ENCODE assay signal across 14 cellular contexts in genomic region chr13:91144054-91144453, GRCh38.
DNase-seq lines count a peak whose midpoint lies in the region; ATAC-seq and TF ChIP-seq lines count a peak whose summit lies in the region.
"Had no signal": no experiment of that assay in that cellular context is flagged by ENCODE, and none has a peak within 500 bp of the region (broad histone marks: within the 10 kb centered on the region; RNA-seq: fewer than 3 reads in every experiment).

No MANE protein-coding gene starts in this region.

- POLR2A ChIA-PET in HEK293T (lab: Yijun Ruan, JAX) = no interaction called here

- no peaks in the 10 kb centered on the region for H3K27me3 ChIP-seq in WERI-Rb-1 (ENCODE audit: insufficient read depth, low read depth, severe bottlenecking)

- no peaks in the 10 kb centered on the region for H3K9me3 ChIP-seq in WERI-Rb-1 (ENCODE audit: severe bottlenecking)

- DNase-seq in CMK (ENCODE audit: low read depth) (peak; percentile 97), NCI-H69 (lab: John Stamatoyannopoulos, UW) (peak; percentile 29), WERI-Rb-1 (no peak), myocyte (ENCODE audit: low read depth) (peak; percentile 8), HEK293T (ENCODE audit: extremely low spot score) (no peak)
- no peak for DNase-seq in effector CD8-positive, alpha-beta T cell (lab: John Stamatoyannopoulos, UW)
- DNase-seq in activated CD8-positive, alpha-beta memory T cell treated with anti-CD3 and anti-CD28 coated beads, Interleukin-2, amount 50 U/mL, for 48 hours = no peak
- DNase-seq: activated CD4-positive, alpha-beta memory T cell treated with anti-CD3 and anti-CD28 coated beads for 36 hours; activated gamma-delta T cell; effector memory CD4-positive, alpha-beta T cell; foreskin fibroblast; NCI-H2029; stimulated activated CD4-positive, alpha-beta T cell treated with anti-CD3 and anti-CD28 coated beads, Interleukin-1b, Interleukin-23, amount 100 ng/mL, for 48 hours had no signal

- no peak overlapping the region for H3K4me3 ChIP-seq in WERI-Rb-1 (ENCODE audit: low read depth, low read length)

- no peak overlapping the region for H3K27ac ChIP-seq in WERI-Rb-1

- TF ChIP-seq CTCF in WERI-Rb-1 (IDR thresholded peaks at IDR 0.05; ENCODE audit: low read depth, low read length) = 0 out of 2 replicates have a peak, but pooled peaks have one; percentile 4

- CTCF ChIA-PET in HEK293T (lab: Yijun Ruan, JAX) = interaction anchor here (1.0 to 1.5 kb wide), 2 partner anchors 8 to 40 kb away, joined by 3 to 4 read pairs; no protein-coding TSS in a partner anchor

- H3K36me3 ChIP-seq in WERI-Rb-1 = no peaks in the 10 kb centered on the region

- no peak for ATAC-seq in GM19328 (IDR thresholded peaks at IDR 0.05; ENCODE audit: unreplicated experiment)

TF ChIP-seq in HEK293T, 16 proteins besides CTCF, POLR2A, EP300 and RAD21:
- TF ChIP-seq FOXM1 (IDR thresholded peaks at IDR 0.05; ENCODE audit: borderline replicate concordance) = no peak
- TF ChIP-seq SUZ12 (IDR thresholded peaks at IDR 0.05) = no peak
- no peak for TF ChIP-seq ARNT (IDR thresholded peaks at IDR 0.05)
- no peak for TF ChIP-seq PKNOX1 (IDR thresholded peaks at IDR 0.05)
- no peak for TF ChIP-seq FOXA1 (IDR thresholded peaks at IDR 0.05)
- TF ChIP-seq L3MBTL2 (conservative IDR thresholded peaks at IDR 0.05) = no peak
- no peak for TF ChIP-seq LEF1 (IDR thresholded peaks at IDR 0.05; ENCODE audit: borderline replicate concordance)
- no peak for TF ChIP-seq CTBP1 (IDR thresholded peaks at IDR 0.05; ENCODE audit: borderline replicate concordance)
- TF ChIP-seq ZNF384 (IDR thresholded peaks at IDR 0.05) = no peak
- TF ChIP-seq HDGF (IDR thresholded peaks at IDR 0.05; ENCODE audit: borderline replicate concordance) = no peak
- no peak for TF ChIP-seq TARDBP (IDR thresholded peaks at IDR 0.05)
- TF ChIP-seq NFRKB (IDR thresholded peaks at IDR 0.05) = no peak
- no peak for TF ChIP-seq BHLHE40 (IDR thresholded peaks at IDR 0.05; ENCODE audit: borderline replicate concordance)

Comparison
In these comparisons a context has a peak if more than half of its experiments do, and no peak if none do; other contexts are left out.
1. DNase-seq: peak in CMK (single experiment), NCI-H69 (single experiment) and myocyte (single experiment); none in WERI-Rb-1 (single experiment), effector CD8-positive, alpha-beta T cell (single experiment), activated CD8-positive, alpha-beta memory T cell treated with anti-CD3 and anti-CD28 coated beads, Interleukin-2, amount 50 U/mL, for 48 hours (single experiment) and HEK293T (single experiment).